ENCODE assay signal across 1 cellular context in genomic region chr2:143623270-143623669, GRCh38.
TF ChIP-seq lines count a peak whose summit lies in the region.

No MANE protein-coding gene starts in this region.

TF ChIP-seq in SK-N-SH, 30 proteins besides CTCF, POLR2A, EP300 and RAD21 (continued from another document):
- no peak for TF ChIP-seq IRF3 (IDR thresholded peaks at IDR 0.05; ENCODE audit: low read depth, low read length)
- TF ChIP-seq MXI1 (IDR thresholded peaks at IDR 0.05; ENCODE audit: low read depth, low read length) = no peak
